12 cellular contexts compared by ENCODE assay signal in genomic region chr18:4453712-4454547, GRCh38. TPM values are rescaled to one million over a fixed set of nuclear protein-coding genes. Genes with fewer than 3 reads are reported as not detected.
DNase-seq lines count a peak whose midpoint lies in the region; ATAC-seq and TF ChIP-seq lines count a peak whose summit lies in the region.
"Had no signal": no experiment of that assay in that cellular context is flagged by ENCODE, and none has a peak within 500 bp of the region (broad histone marks: within the 10 kb centered on the region; RNA-seq: fewer than 3 reads in every experiment).

No MANE protein-coding gene starts in this region.

- DNase-seq in left ventricle myocardium inferior = no peak
- DNase-seq in right atrium auricular region (ENCODE audit: low spot score) = no peak
- no peak for DNase-seq in vagina (ENCODE audit: extremely low spot score in 2 of 2)
- no peak for DNase-seq in NCI-H187 treated with DMSO at 0.1 percent for 48 hours (lab: John Stamatoyannopoulos, UW)
- no peak for DNase-seq in stimulated activated naive B cell treated with anti-CD40 and anti-IgM and Interleukin-4, amounts not matched to agents 10 μg/mL and 1 μg/mL and 100 μg/mL, for 72 hours
- no peak for DNase-seq in CD8-positive, alpha-beta T cell
- DNase-seq: amniotic stem cell, kidney glomerular epithelial cell, NCI-H2107 had no signal

- H3K4me3 ChIP-seq in left ventricle myocardium inferior (peak overlapping the region; percentile 58), right atrium auricular region (peak overlapping the region in 1 of 2 donors; percentile 48), vagina (peak overlapping the region; percentile 35 to 39)
- no peak overlapping the region for H3K4me3 ChIP-seq in CD8-positive, alpha-beta T cell (ENCODE audit: low read depth, low read length)
- H3K4me3 ChIP-seq: BLaER1 had no signal

- POLR2A ChIA-PET in CD8-positive, alpha-beta T cell (lab: Charles Lee) = no interaction called here

- H3K27ac Mint-ChIP-seq in nephron = no peak overlapping the region
- H3K27ac Mint-ChIP-seq in stimulated activated naive B cell treated with anti-CD40 and anti-IgM and Interleukin-4, amounts not matched to agents 10 μg/mL and 1 μg/mL and 100 μg/mL, for 72 hours = no peak overlapping the region
- H3K27ac Mint-ChIP-seq in CD8-positive, alpha-beta T cell = no peak overlapping the region

- H3K9me3 Mint-ChIP-seq in nephron = no peaks in the 10 kb centered on the region
- peaks cover 3 to 4% of the 10 kb centered on the region in 2 donors for H3K9me3 Mint-ChIP-seq in stimulated activated naive B cell treated with anti-CD40 and anti-IgM and Interleukin-4, amounts not matched to agents 10 μg/mL and 1 μg/mL and 100 μg/mL, for 72 hours
- H3K9me3 Mint-ChIP-seq in CD8-positive, alpha-beta T cell = peaks cover 5% of the 10 kb centered on the region

- TF ChIP-seq POLR2A in vagina (IDR thresholded peaks at IDR 0.05) = no peak

- peak overlapping the region; percentile 82 to 88 (median 86) for H3K4me3 Mint-ChIP-seq in nephron
- no peak overlapping the region for H3K4me3 Mint-ChIP-seq in stimulated activated naive B cell treated with anti-CD40 and anti-IgM and Interleukin-4, amounts not matched to agents 10 μg/mL and 1 μg/mL and 100 μg/mL, for 72 hours
- no peak overlapping the region for H3K4me3 Mint-ChIP-seq in CD8-positive, alpha-beta T cell

- ATAC-seq in stimulated activated naive B cell treated with anti-CD40 and anti-IgM and Interleukin-4, amounts not matched to agents 10 μg/mL and 1 μg/mL and 100 μg/mL, for 72 hours (replicated peaks) = no peak
- no peak for ATAC-seq in CD8-positive, alpha-beta T cell

- H3K9me3 ChIP-seq in left ventricle myocardium inferior (replicated peaks) (peaks cover 2% of the 10 kb centered on the region), right atrium auricular region (no peaks in the 10 kb centered on the region), vagina (no peaks in the 10 kb centered on the region)
- H3K9me3 ChIP-seq in CD8-positive, alpha-beta T cell (ENCODE audit: low read length) = no peaks in the 10 kb centered on the region

- intact Hi-C loops in left ventricle myocardium inferior (cut with micrococcal nuclease) = no loop called here
- intact Hi-C loops in vagina (cut with DNase I) = no loop called here
- intact Hi-C loops in CD8-positive, alpha-beta T cell (cut with DNase I, micrococcal nuclease) = no loop called here

- H3K36me3 Mint-ChIP-seq in nephron (ENCODE audit: low read depth) = no peaks in the 10 kb centered on the region
- peaks cover 5 to 10% of the 10 kb centered on the region in 2 donors for H3K36me3 Mint-ChIP-seq in stimulated activated naive B cell treated with anti-CD40 and anti-IgM and Interleukin-4, amounts not matched to agents 10 μg/mL and 1 μg/mL and 100 μg/mL, for 72 hours
- no peaks in the 10 kb centered on the region for H3K36me3 Mint-ChIP-seq in CD8-positive, alpha-beta T cell

- no peaks in the 10 kb centered on the region for H3K36me3 ChIP-seq in left ventricle myocardium inferior
- no peaks in the 10 kb centered on the region for H3K36me3 ChIP-seq in right atrium auricular region
- H3K36me3 ChIP-seq in vagina = no peaks in the 10 kb centered on the region
- H3K36me3 ChIP-seq in CD8-positive, alpha-beta T cell (ENCODE audit: insufficient read depth, low read length) = no peaks in the 10 kb centered on the region
- H3K36me3 ChIP-seq: BLaER1 had no signal

- H3K4me1 ChIP-seq in left ventricle myocardium inferior (peaks cover 19% of the 10 kb centered on the region), right atrium auricular region (peaks cover 0 to 16% of the 10 kb centered on the region in 2 donors), vagina (peaks cover 9% of the 10 kb centered on the region)
- H3K4me1 ChIP-seq in CD8-positive, alpha-beta T cell (ENCODE audit: insufficient read depth, low read length) = no peaks in the 10 kb centered on the region
- H3K4me1 ChIP-seq: BLaER1 had no signal

- CTCF ChIA-PET in CD8-positive, alpha-beta T cell (lab: Charles Lee) = interaction anchor here (0.6 kb wide), 1 partner anchor 132 kb away, joined by 3 read pairs; no protein-coding TSS in a partner anchor

- peaks cover 28% of the 10 kb centered on the region for H3K4me1 Mint-ChIP-seq in nephron
- peaks cover 5 to 8% of the 10 kb centered on the region in 2 donors for H3K4me1 Mint-ChIP-seq in stimulated activated naive B cell treated with anti-CD40 and anti-IgM and Interleukin-4, amounts not matched to agents 10 μg/mL and 1 μg/mL and 100 μg/mL, for 72 hours
- H3K4me1 Mint-ChIP-seq in CD8-positive, alpha-beta T cell (ENCODE audit: low read depth) = no peaks in the 10 kb centered on the region

- no peak for TF ChIP-seq CTCF in left ventricle myocardium inferior (IDR thresholded peaks at IDR 0.05; ENCODE audit: borderline replicate concordance)
- TF ChIP-seq CTCF in right atrium auricular region (IDR thresholded peaks at IDR 0.05) = no peak
- TF ChIP-seq CTCF in nephron (IDR thresholded peaks at IDR 0.05; ENCODE audit: unreplicated experiment in 3 of 3) = no peak
- TF ChIP-seq CTCF in vagina (IDR thresholded peaks at IDR 0.05) = no peak
- TF ChIP-seq CTCF in CD8-positive, alpha-beta T cell (IDR thresholded peaks at IDR 0.05) = no peak

- H3K27me3 Mint-ChIP-seq in nephron (ENCODE audit: low read depth) = peaks cover 66% of the 10 kb centered on the region
- H3K27me3 Mint-ChIP-seq in stimulated activated naive B cell treated with anti-CD40 and anti-IgM and Interleukin-4, amounts not matched to agents 10 μg/mL and 1 μg/mL and 100 μg/mL, for 72 hours = peaks cover 27 to 39% of the 10 kb centered on the region in 2 donors
- H3K27me3 Mint-ChIP-seq in CD8-positive, alpha-beta T cell (ENCODE audit: low read depth) = peaks cover 26% of the 10 kb centered on the region

- H3K27me3 ChIP-seq in left ventricle myocardium inferior (ENCODE audit: low read depth) (peaks cover 86% of the 10 kb centered on the region), right atrium auricular region (peaks cover 0 to 14% of the 10 kb centered on the region in 2 donors), vagina (no peaks in the 10 kb centered on the region)
- H3K27me3 ChIP-seq in CD8-positive, alpha-beta T cell (ENCODE audit: insufficient read depth, low read length) = peaks cover 5% of the 10 kb centered on the region
- H3K27me3 ChIP-seq: BLaER1 had no signal

- no peak overlapping the region for H3K27ac ChIP-seq in left ventricle myocardium inferior (replicated peaks)
- no peak overlapping the region for H3K27ac ChIP-seq in right atrium auricular region
- H3K27ac ChIP-seq in cingulate gyrus (ENCODE audit: low read depth, low read length) = peak overlapping the region; percentile 19
- H3K27ac ChIP-seq in vagina = no peak overlapping the region
- H3K27ac ChIP-seq in CD8-positive, alpha-beta T cell (ENCODE audit: low read depth, low read length) = no peak overlapping the region
- H3K27ac ChIP-seq: BLaER1 had no signal

RNA-seq across cellular contexts. Expression of gene DLGAP1, which starts 1.2 kb away (rescaled TPM):
- total RNA-seq in left ventricle myocardium inferior = 0.05 TPM
- 1 to 10 TPM in 1 of 2 donors, under 1 TPM in 1; 0.56 to 1.1 TPM for total RNA-seq in right atrium auricular region
- total RNA-seq in vagina = 3.2 TPM
- total RNA-seq in CD8-positive, alpha-beta T cell = not detected

Comparison
In these comparisons a context has a peak if more than half of its experiments do, and no peak if none do; other contexts are left out.
1. H3K4me3 Mint-ChIP-seq: peak in nephron (3 of 3); none in stimulated activated naive B cell treated with anti-CD40 and anti-IgM and Interleukin-4, amounts not matched to agents 10 μg/mL and 1 μg/mL and 100 μg/mL, for 72 hours (0 of 2) and CD8-positive, alpha-beta T cell (single experiment).